In genomic region chr11:65477271-65478029, GRCh38 we compare ENCODE assay signal across 8 cellular contexts. TPM values are rescaled to one million over a fixed set of nuclear protein-coding genes. Genes with fewer than 3 reads are reported as not detected.
DNase-seq lines count a peak whose midpoint lies in the region; ATAC-seq and TF ChIP-seq lines count a peak whose summit lies in the region.

No MANE protein-coding gene starts in this region.

- peaks cover 36% of the 10 kb centered on the region for H3K79me2 ChIP-seq in mammary epithelial cell (ENCODE audit: insufficient read depth, low read length)

- no peaks in the 10 kb centered on the region for H3K9me3 Mint-ChIP-seq in immature natural killer cell

- in situ Hi-C loops in ACHN (cut with HindIII; ENCODE audit: low pct_ligation_motif_present, low pct_unique_long_range_greater_than_20kb, low sequenced_read_pairs) (no loop called here), mammary epithelial cell (cut with MboI; ENCODE audit: low sequenced_read_pairs in 2 of 2) (no loop called here)

- no peaks in the 10 kb centered on the region for H3K9me3 ChIP-seq in mammary epithelial cell (replicated peaks; ENCODE audit: insufficient read depth, low read length)

- peaks cover 56% of the 10 kb centered on the region for H3K4me1 ChIP-seq in mammary epithelial cell (ENCODE audit: insufficient read depth, low read length)

- peak overlapping the region; percentile 99 to 100 (median 100) for H3K27ac Mint-ChIP-seq in immature natural killer cell

- H3K4me2 ChIP-seq in mammary epithelial cell (ENCODE audit: insufficient read depth, low read depth, low read length): peak overlapping the region; percentile 93

- H4K20me1 ChIP-seq in mammary epithelial cell (ENCODE audit: insufficient read depth, low read length): no peaks in the 10 kb centered on the region

- 2% methylated on average over 21 of the region's 53 CpGs for WGBS in mammary epithelial cell (ENCODE audit: low coverage, missing lambda C conversion rate)

- H3K36me3 Mint-ChIP-seq in immature natural killer cell: no peaks in the 10 kb centered on the region

- dilution Hi-C loops in mammary epithelial cell (cut with HindIII; ENCODE audit: low sequenced_read_pairs): no loop called here

- peaks cover 8 to 16% of the 10 kb centered on the region in 2 donors for H3K4me1 Mint-ChIP-seq in immature natural killer cell

- no peaks in the 10 kb centered on the region for H3K27me3 ChIP-seq in mammary epithelial cell (ENCODE audit: insufficient read depth, low read length)

- H3K27me3 Mint-ChIP-seq in immature natural killer cell (ENCODE audit: low read depth in 3 of 3): peaks cover 4 to 16% (median 7%) of the 10 kb centered on the region in 3 donors

- TF ChIP-seq CTCF in WI38 (IDR thresholded peaks at IDR 0.05; ENCODE audit: low read depth, low read length): no peak
- peak in 1 of 2 donors; percentile 5 for TF ChIP-seq CTCF in mammary epithelial cell (conservative IDR thresholded peaks at IDR 0.05 in 1 of 2, IDR thresholded peaks at IDR 0.05 in 1 of 2; ENCODE audit: extremely low read depth in 1 of 2, insufficient read depth in 1 of 2, low read depth in 1 of 2, low read length in 2 of 2)

- intact Hi-C loops in mammary epithelial cell (cut with micrococcal nuclease): loop anchor here (1.0 to 5.0 kb wide), 3 partner anchors 16 to 95 kb away; partner anchors contain the start of genes FAM89B, MALAT1 and ZNRD2

- no peaks in the 10 kb centered on the region for H3K36me3 ChIP-seq in mammary epithelial cell (ENCODE audit: insufficient read depth, low read length)

- BruUV-seq in mammary epithelial cell (replicated peaks; lab: Mats Ljungman, UMichigan): no TSS peak

- H3K27ac ChIP-seq in mammary epithelial cell (ENCODE audit: insufficient read depth, low read depth, low read length): peak overlapping the region; percentile 95

- H3K4me3 ChIP-seq in WI38 (ENCODE audit: low read depth, low read length) (peak overlapping the region; percentile 82), mammary epithelial cell (replicated peaks in 1 of 3; ENCODE audit: insufficient read depth in 1 of 3, low read depth in 2 of 3, low read length in 3 of 3) (peak overlapping the region; percentile 54 to 76 (median 62))

- peak; percentile 91 for DNase-seq in ACHN
- DNase-seq in NCI-H2196 treated with DMSO at 0.1 percent for 48 hours (lab: John Stamatoyannopoulos, UW; ENCODE audit: unreplicated experiment): peak; percentile 86
- DNase-seq in mammary epithelial cell: peak; percentile 95
- peak; percentile 87 to 88 (median 88) for DNase-seq in immature natural killer cell
- peak; percentile 86 to 92 for DNase-seq in stimulated activated CD4-positive, alpha-beta T cell treated with anti-CD3 and anti-CD28 coated beads, Interleukin-12 subunit alpha, Interleukin-12 subunit beta, amount 100 ng/mL, for 24 hours (ENCODE audit: low read depth in 2 of 2)

- H3K4me3 Mint-ChIP-seq in immature natural killer cell: peak overlapping the region; percentile 95 to 100 (median 99)

- H2AFZ ChIP-seq in mammary epithelial cell (ENCODE audit: low read depth, low read length): peak overlapping the region; percentile 60

- CTCF ChIA-PET in mammary epithelial cell (lab: Charles Lee; ENCODE audit: low non-redundant PET): interaction anchor here (0.5 to 0.6 kb wide), 4 partner anchors 9 to 31 kb away, joined by 3 to 8 read pairs (median 6); no protein-coding TSS in a partner anchor

- H3K9ac ChIP-seq in mammary epithelial cell (ENCODE audit: insufficient read depth, low read length): peak overlapping the region; percentile 95

- ATAC-seq in GM18868 (IDR thresholded peaks at IDR 0.05; ENCODE audit: unreplicated experiment): peak; percentile 76
- ATAC-seq in HG03135 (IDR thresholded peaks at IDR 0.05; ENCODE audit: unreplicated experiment): peak; percentile 70

RNA-seq across cellular contexts. Expression of gene MALAT1, which starts 21.4 kb away (rescaled TPM):
- total RNA-seq in mammary epithelial cell: over 10,000 TPM in 1 of 2 donors, 1,000 to 10,000 TPM in 1; 9,320 to 20,636 TPM
- 211 TPM for polyA plus RNA-seq in mammary epithelial cell
- polyA minus RNA-seq in mammary epithelial cell: 7,117 TPM
- polyA plus RNA-seq in immature natural killer cell: 1,000 to 10,000 TPM; 1,459 to 3,517 (median 2,451) TPM

RNA-seq across cellular contexts. Expression of gene SCYL1, which starts 47.4 kb away (rescaled TPM):
- total RNA-seq in mammary epithelial cell: 10 to 100 TPM; 66.0 to 75.0 TPM
- 64.8 TPM for polyA plus RNA-seq in mammary epithelial cell
- 45.1 TPM for polyA minus RNA-seq in mammary epithelial cell
- polyA plus RNA-seq in immature natural killer cell: 10 to 100 TPM; 17.8 to 52.5 (median 23.3) TPM

RNA-seq across cellular contexts. Expression of gene NEAT1, which starts 54.9 kb away (rescaled TPM):
- 100 to 1,000 TPM; 364 to 775 TPM for total RNA-seq in mammary epithelial cell
- polyA plus RNA-seq in mammary epithelial cell (20.1 TPM), immature natural killer cell (1 to 10 TPM in 2 of 3 donors, under 1 TPM in 1; 0.26 to 5.9 (median 1.4) TPM)
- polyA minus RNA-seq in mammary epithelial cell: 98.8 TPM

Comparison
In these comparisons a context has a peak if more than half of its experiments do, and no peak if none do; other contexts are left out.
1. Peak in every context shown above with its lines: DNase-seq, ATAC-seq, H3K4me3 ChIP-seq and H3K27ac ChIP-seq.